ENCODE assay signal across 8 cellular contexts in genomic region chr11:128776434-128777284, GRCh38.
DNase-seq lines count a peak whose midpoint lies in the region; ATAC-seq and TF ChIP-seq lines count a peak whose summit lies in the region.

No MANE protein-coding gene starts in this region.

- in situ Hi-C loops in GM13976 (cut with MboI; ENCODE audit: low sequenced_read_pairs, unreplicated experiment), result no loop called here

- H3K9ac ChIP-seq in PC-3 (ENCODE audit: low read length), result no peak overlapping the region

- no peaks in the 10 kb centered on the region for H3K36me3 ChIP-seq in PC-3 (ENCODE audit: low read depth, low read length)
- no peaks in the 10 kb centered on the region for H3K36me3 ChIP-seq in prostate gland

- BruUV-seq in PC-3 (replicated peaks; lab: Mats Ljungman, UMichigan), result no TSS peak

- WGBS in prostate gland, result 62% methylated on average over 36 of the region's 36 CpGs

- H3K9me3 ChIP-seq in PC-3 (ENCODE audit: low read length) (no peaks in the 10 kb centered on the region), prostate gland (no peaks in the 10 kb centered on the region)

- no peak for TF ChIP-seq POLR2A in prostate gland (IDR thresholded peaks at IDR 0.05)

- H3K27ac ChIP-seq in PC-3 (ENCODE audit: low read length), result no peak overlapping the region
- no peak overlapping the region for H3K27ac ChIP-seq in prostate gland
- no peak overlapping the region for H3K27ac ChIP-seq in RWPE1

- no peaks in the 10 kb centered on the region for H3K27me3 ChIP-seq in PC-3 (ENCODE audit: low read length)
- H3K27me3 ChIP-seq in prostate gland (replicated peaks; ENCODE audit: insufficient read depth), result peaks cover 7% of the 10 kb centered on the region

- H3K4me1 ChIP-seq in PC-3 (ENCODE audit: insufficient read depth, low read length) (no peaks in the 10 kb centered on the region), prostate gland (replicated peaks) (no peaks in the 10 kb centered on the region)

- no peaks in the 10 kb centered on the region for H4K20me1 ChIP-seq in PC-3 (ENCODE audit: low read length)

- no peaks in the 10 kb centered on the region for H3K79me2 ChIP-seq in PC-3 (ENCODE audit: low read length)

- H3K4me2 ChIP-seq in PC-3 (ENCODE audit: low read length), result no peak overlapping the region

- H3F3A ChIP-seq in PC-3 (ENCODE audit: low read length, unreplicated experiment), result no peaks in the 10 kb centered on the region

- no peak; the same call in 1 of the 2 replicates for ATAC-seq in PC-3
- ATAC-seq in HG03521 (IDR thresholded peaks at IDR 0.05; ENCODE audit: unreplicated experiment), result no peak

- TF ChIP-seq CTCF in GM13976 (IDR thresholded peaks at IDR 0.05; ENCODE audit: borderline replicate concordance, control extremely low read depth, extremely low read depth, insufficient read depth, missing control alignments) (no peak), PC-3 (conservative IDR thresholded peaks at IDR 0.05; ENCODE audit: low read depth, low read length) (peak; percentile 59), prostate gland (IDR thresholded peaks at IDR 0.05) (no peak), RWPE1 (conservative IDR thresholded peaks at IDR 0.05; ENCODE audit: low read depth) (no peak; the same call in 1 of the 2 replicates)

- no peak overlapping the region for H3K4me3 ChIP-seq in PC-3 (ENCODE audit: low read length)
- H3K4me3 ChIP-seq in prostate gland, result no peak overlapping the region

- POLR2A ChIA-PET in PC-3 (lab: Charles Lee; ENCODE audit: unreplicated experiment) (no interaction called here), RWPE1 (lab: Yijun Ruan, JAX; ENCODE audit: low non-redundant PET) (no interaction called here)

- peak; percentile 74 for DNase-seq in GM13976 (ENCODE audit: low spot score)
- peak; percentile 47 for DNase-seq in PC-3
- DNase-seq in amniotic epithelial cell (ENCODE audit: low read depth), result peak; percentile 14
- peak; percentile 86 for DNase-seq in left kidney (ENCODE audit: low read depth, low spot score)
- peak in 4 of 6 experiments; percentile 23 to 47 (median 28) for DNase-seq in stimulated activated naive CD4-positive, alpha-beta T cell (lab: John Stamatoyannopoulos, UW)
- no peak for DNase-seq in prostate gland (ENCODE audit: low spot score)
- DNase-seq in RWPE1 (ENCODE audit: low spot score), result no peak

- H2AFZ ChIP-seq in PC-3 (ENCODE audit: low read length), result no peak overlapping the region

- no peaks in the 10 kb centered on the region for H3K9me2 ChIP-seq in PC-3 (replicated peaks; ENCODE audit: low read length)

- intact Hi-C loops in PC-3 (cut with micrococcal nuclease), result no loop called here
- intact Hi-C loops in prostate gland (cut with DNase I), result no loop called here

- CTCF ChIA-PET in PC-3 (lab: Charles Lee), result no interaction called here
- CTCF ChIA-PET in RWPE1 (lab: Yijun Ruan, JAX), result interaction anchor here (0.6 to 1.1 kb wide), 4 partner anchors 8 to 44 kb away, joined by 3 to 5 read pairs (median 4); no protein-coding TSS in a partner anchor

Comparison
In these comparisons a context has a peak if more than half of its experiments do, and no peak if none do; other contexts are left out.
1. DNase-seq: peak in GM13976 (single experiment), PC-3 (single experiment), amniotic epithelial cell (single experiment), left kidney (single experiment) and stimulated activated naive CD4-positive, alpha-beta T cell (4 of 6); none in prostate gland (single experiment) and RWPE1 (single experiment).